16 cellular contexts compared by ENCODE assay signal in genomic region chr10:68297264-68297663, GRCh38.
"Had no signal": no experiment of that assay in that cellular context is flagged by ENCODE, and none has a peak within 500 bp of the region (broad histone marks: within the 10 kb centered on the region; RNA-seq: fewer than 3 reads in every experiment).

No MANE protein-coding gene starts in this region.

- H3K4me1 Mint-ChIP-seq: stimulated activated naive CD8-positive, alpha-beta T cell treated with anti-CD3 and anti-CD28 coated beads, Interleukin-15, amount 100 ng/mL, for 72 hours had no signal

- H3K36me3 ChIP-seq: breast epithelium, upper lobe of right lung had no signal

- ATAC-seq: activated T-cell treated with anti-CD3 and anti-CD28 coated beads, Interleukin-2, amount 50 U/mL, for 4 hours; esophagus mucosa; left ventricle myocardium superior; stimulated activated naive CD8-positive, alpha-beta T cell treated with anti-CD3 and anti-CD28 coated beads, Interleukin-15, amount 100 ng/mL, for 72 hours; upper lobe of right lung had no signal

- H3K27ac ChIP-seq: dorsolateral prefrontal cortex, testis, upper lobe of right lung had no signal

- H3K4me3 ChIP-seq: breast epithelium, dorsolateral prefrontal cortex, testis, upper lobe of right lung had no signal

- H3K4me3 Mint-ChIP-seq: activated CD4-positive, alpha-beta memory T cell treated with anti-CD3 and anti-CD28 coated beads for 36 hours; activated naive CD8-positive, alpha-beta T cell treated with anti-CD3 and anti-CD28 coated beads for 36 hours; activated T-cell treated with anti-CD3 and anti-CD28 coated beads, Interleukin-2, amount 50 U/mL, for 4 hours; stimulated activated naive CD8-positive, alpha-beta T cell treated with anti-CD3 and anti-CD28 coated beads, Interleukin-15, amount 100 ng/mL, for 72 hours had no signal

- H3K9me3 ChIP-seq: breast epithelium, testis, upper lobe of right lung had no signal

- H3K27me3 Mint-ChIP-seq: activated CD4-positive, alpha-beta memory T cell treated with anti-CD3 and anti-CD28 coated beads for 36 hours; activated naive CD8-positive, alpha-beta T cell treated with anti-CD3 and anti-CD28 coated beads for 36 hours; stimulated activated naive CD8-positive, alpha-beta T cell treated with anti-CD3 and anti-CD28 coated beads, Interleukin-15, amount 100 ng/mL, for 72 hours had no signal

- DNase-seq: activated CD4-positive, alpha-beta memory T cell treated with anti-CD3 and anti-CD28 coated beads for 36 hours; activated CD4-positive, CD25-positive, alpha-beta regulatory T cell treated with anti-CD3 and anti-CD28 coated beads, Interleukin-2, amount 50 U/mL, for 72 hours; activated gamma-delta T cell treated with Interleukin-2 at 50 U/mL for 16 hours; activated naive CD8-positive, alpha-beta T cell treated with anti-CD3 and anti-CD28 coated beads for 36 hours; activated T-cell treated with anti-CD3 and anti-CD28 coated beads, Interleukin-2, amount 50 U/mL, for 4 hours; aorta; dorsolateral prefrontal cortex; left ventricle myocardium superior; retina; stimulated activated CD4-positive, alpha-beta T cell treated with anti-CD3 and anti-CD28 coated beads, Interleukin-15, amount 100 ng/mL, for 24 hours; stimulated activated CD4-positive, alpha-beta T cell treated with anti-CD3 and anti-CD28 coated beads, Interleukin-4, amount 100 ng/mL, for 24 hours; stimulated activated naive CD8-positive, alpha-beta T cell treated with anti-CD3 and anti-CD28 coated beads, Interleukin-15, amount 100 ng/mL, for 72 hours; testis; upper lobe of right lung had no signal

- H3K9me3 Mint-ChIP-seq: activated CD4-positive, alpha-beta memory T cell treated with anti-CD3 and anti-CD28 coated beads for 36 hours; activated naive CD8-positive, alpha-beta T cell treated with anti-CD3 and anti-CD28 coated beads for 36 hours; activated T-cell treated with anti-CD3 and anti-CD28 coated beads, Interleukin-2, amount 50 U/mL, for 4 hours; stimulated activated naive CD8-positive, alpha-beta T cell treated with anti-CD3 and anti-CD28 coated beads, Interleukin-15, amount 100 ng/mL, for 72 hours had no signal

- H3K27me3 ChIP-seq: breast epithelium, dorsolateral prefrontal cortex, testis, upper lobe of right lung had no signal

- H3K27ac Mint-ChIP-seq: activated CD4-positive, alpha-beta memory T cell treated with anti-CD3 and anti-CD28 coated beads for 36 hours; activated naive CD8-positive, alpha-beta T cell treated with anti-CD3 and anti-CD28 coated beads for 36 hours; stimulated activated naive CD8-positive, alpha-beta T cell treated with anti-CD3 and anti-CD28 coated beads, Interleukin-15, amount 100 ng/mL, for 72 hours had no signal

- H3K4me1 ChIP-seq: breast epithelium, testis, upper lobe of right lung had no signal

- H3K36me3 Mint-ChIP-seq: activated CD4-positive, alpha-beta memory T cell treated with anti-CD3 and anti-CD28 coated beads for 36 hours; activated naive CD8-positive, alpha-beta T cell treated with anti-CD3 and anti-CD28 coated beads for 36 hours had no signal
